In the genomic region with DNA sequence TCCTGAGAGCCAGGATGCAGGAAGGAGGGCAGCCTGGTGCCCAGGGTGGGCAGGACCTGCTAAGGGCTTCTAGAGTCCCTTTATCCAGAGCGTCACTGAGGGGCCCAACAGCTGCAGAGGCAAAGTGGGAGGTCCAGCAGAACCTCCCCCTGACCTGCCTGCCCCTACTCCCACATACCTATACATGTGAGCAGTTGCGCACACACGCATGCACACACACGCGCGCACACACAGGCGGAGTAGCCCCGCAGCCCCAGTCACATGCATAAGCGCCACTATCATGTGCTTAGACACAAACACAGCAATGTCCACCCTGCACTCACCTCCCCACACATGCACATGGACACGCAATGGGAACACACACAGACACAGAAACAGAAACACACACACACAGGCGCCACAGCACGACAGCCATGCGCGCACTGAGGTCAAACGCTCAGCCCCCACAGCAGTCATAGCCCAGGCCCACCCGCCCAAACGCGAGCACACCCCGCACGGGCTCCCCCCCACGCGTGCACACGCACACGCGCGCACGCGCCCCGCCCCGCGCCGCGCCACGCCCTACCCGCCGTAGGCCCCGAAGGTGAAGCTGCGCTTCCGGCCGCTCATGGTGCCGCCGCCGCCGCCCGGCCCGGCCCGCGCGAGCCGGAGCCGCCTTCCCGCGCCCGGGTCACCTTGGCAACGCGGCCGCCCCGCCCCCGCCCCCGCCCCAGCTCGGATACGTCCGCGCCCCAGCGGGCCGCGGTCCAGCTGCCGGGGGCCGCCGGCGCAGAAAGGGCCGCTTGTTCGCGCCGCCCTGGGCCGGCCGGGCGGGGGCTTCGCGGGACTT, we compare ENCODE assay signal across 8 cellular contexts.
DNase-seq lines count a peak whose midpoint lies in the region; ATAC-seq, FAIRE-seq and TF ChIP-seq lines count a peak whose summit lies in the region.

No MANE protein-coding gene starts in this region.

- peak overlapping the region; percentile 28; the same call in 1 of the 2 replicates for H3K4me2 ChIP-seq in DOHH2 (ENCODE audit: low read length)

- no peaks in the 10 kb centered on the region for H3K79me2 ChIP-seq in DOHH2 (ENCODE audit: control insufficient read depth, low read length)

- no peak for ATAC-seq in GM19452 (IDR thresholded peaks at IDR 0.05; ENCODE audit: unreplicated experiment)

- H3K27me3 ChIP-seq in DOHH2 (ENCODE audit: control insufficient read depth, low read length) = peaks cover 19% of the 10 kb centered on the region

- no peaks in the 10 kb centered on the region for H3K9me3 ChIP-seq in DOHH2 (ENCODE audit: control insufficient read depth, insufficient read depth, low read length)

- H3K4me1 ChIP-seq in DOHH2 (ENCODE audit: control insufficient read depth, low read length) = no peaks in the 10 kb centered on the region; the same call in 1 of the 2 replicates

- H3K27ac ChIP-seq in DOHH2 (ENCODE audit: low read depth, low read length) = no peak overlapping the region

- no peaks in the 10 kb centered on the region for H3K9me2 ChIP-seq in DOHH2 (replicated peaks; ENCODE audit: control insufficient read depth, low read length)

- no peaks in the 10 kb centered on the region for H3K36me3 ChIP-seq in DOHH2 (ENCODE audit: control insufficient read depth, low read length)

- no peaks in the 10 kb centered on the region for H4K20me1 ChIP-seq in DOHH2 (ENCODE audit: control insufficient read depth, insufficient read depth, low read depth, low read length)

- H3F3A ChIP-seq in DOHH2 (ENCODE audit: control insufficient read depth, insufficient read depth) = no peaks in the 10 kb centered on the region

- peak; percentile 62 for DNase-seq in NCI-H2196 (lab: John Stamatoyannopoulos, UW; ENCODE audit: unreplicated experiment)
- DNase-seq in activated effector memory CD4-positive, alpha-beta T cell treated with anti-CD3 and anti-CD28 coated beads, Interleukin-2, amount 50 U/mL, for 16 hours = peak; percentile 81
- DNase-seq in glomerular visceral epithelial cell (ENCODE audit: extremely low spot score) = peak; percentile 45
- DNase-seq in pons (ENCODE audit: low spot score) = peak; percentile 46
- no peak for DNase-seq in GM19239 (ENCODE audit: insufficient read length, low spot score)
- no peak for DNase-seq in kidney glomerular epithelial cell (lab: John Stamatoyannopoulos, UW)

- no peak overlapping the region for H3K4me3 ChIP-seq in DOHH2 (ENCODE audit: low read length)

- no peak for TF ChIP-seq CTCF in DOHH2 (IDR thresholded peaks at IDR 0.05; ENCODE audit: low read depth, low read length, poor library complexity, severe bottlenecking)

- FAIRE-seq in GM19239 (lab: Jason Lieb, UNC) = no peak

Comparison
In these comparisons a context has a peak if more than half of its experiments do, and no peak if none do; other contexts are left out.
1. DNase-seq: peak in NCI-H2196 (single experiment), activated effector memory CD4-positive, alpha-beta T cell treated with anti-CD3 and anti-CD28 coated beads, Interleukin-2, amount 50 U/mL, for 16 hours (single experiment), glomerular visceral epithelial cell (single experiment) and pons (single experiment); none in GM19239 (single experiment) and kidney glomerular epithelial cell (single experiment).